In the genomic region with DNA sequence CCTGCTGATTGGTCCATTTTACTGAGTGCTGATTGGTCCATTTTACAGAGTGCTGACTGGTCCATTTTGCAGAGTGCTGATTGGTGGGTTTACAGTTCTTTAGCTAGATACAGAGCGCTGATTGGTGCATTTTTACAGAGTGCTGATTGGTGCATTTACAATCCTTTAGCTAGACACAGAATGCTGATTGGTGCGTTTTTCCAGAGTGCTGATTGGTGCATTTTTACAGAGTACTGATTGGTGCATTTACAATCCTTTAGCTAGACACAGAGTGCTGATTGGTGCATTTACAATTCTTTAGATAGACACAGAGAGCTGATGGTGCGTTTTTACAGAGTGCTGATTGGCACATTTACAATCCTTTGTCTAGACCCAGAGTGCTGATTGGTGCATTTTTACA, we compare ENCODE assay signal across 3 cellular contexts.
TF ChIP-seq lines count a peak whose summit lies in the region.

No MANE protein-coding gene starts in this region.

TF ChIP-seq in A549, 52 proteins besides CTCF, POLR2A, EP300 and RAD21:
- peak; percentile 69 for TF ChIP-seq MAFK (IDR thresholded peaks at IDR 0.05; ENCODE audit: partially characterized antibody)

TF ChIP-seq in K562, 482 proteins besides CTCF, POLR2A, EP300 and RAD21:
- TF ChIP-seq ZNF316 (IDR thresholded peaks at IDR 0.05) (peak; percentile 61), MAFG (tag; conservative IDR thresholded peaks at IDR 0.05) (peak; percentile 35; the same call in 1 of the 2 replicates), NFYB (IDR thresholded peaks at IDR 0.05; ENCODE audit: extremely low read depth, insufficient read length) (peak; percentile 25)

TF ChIP-seq in HepG2, 621 proteins besides CTCF, POLR2A, EP300 and RAD21:
- TF ChIP-seq MAFF (IDR thresholded peaks at IDR 0.05; ENCODE audit: low read depth, low read length) (peak; percentile 46), MAFK (conservative IDR thresholded peaks at IDR 0.05 in 1 of 2, IDR thresholded peaks at IDR 0.05 in 1 of 2; ENCODE audit: low read length in 2 of 2) (peak in 1 of 2 experiments; percentile 30; a peak in 1 of 4 replicates)
